Comparison of ENCODE assay signal across 8 cellular contexts in the genomic region with DNA sequence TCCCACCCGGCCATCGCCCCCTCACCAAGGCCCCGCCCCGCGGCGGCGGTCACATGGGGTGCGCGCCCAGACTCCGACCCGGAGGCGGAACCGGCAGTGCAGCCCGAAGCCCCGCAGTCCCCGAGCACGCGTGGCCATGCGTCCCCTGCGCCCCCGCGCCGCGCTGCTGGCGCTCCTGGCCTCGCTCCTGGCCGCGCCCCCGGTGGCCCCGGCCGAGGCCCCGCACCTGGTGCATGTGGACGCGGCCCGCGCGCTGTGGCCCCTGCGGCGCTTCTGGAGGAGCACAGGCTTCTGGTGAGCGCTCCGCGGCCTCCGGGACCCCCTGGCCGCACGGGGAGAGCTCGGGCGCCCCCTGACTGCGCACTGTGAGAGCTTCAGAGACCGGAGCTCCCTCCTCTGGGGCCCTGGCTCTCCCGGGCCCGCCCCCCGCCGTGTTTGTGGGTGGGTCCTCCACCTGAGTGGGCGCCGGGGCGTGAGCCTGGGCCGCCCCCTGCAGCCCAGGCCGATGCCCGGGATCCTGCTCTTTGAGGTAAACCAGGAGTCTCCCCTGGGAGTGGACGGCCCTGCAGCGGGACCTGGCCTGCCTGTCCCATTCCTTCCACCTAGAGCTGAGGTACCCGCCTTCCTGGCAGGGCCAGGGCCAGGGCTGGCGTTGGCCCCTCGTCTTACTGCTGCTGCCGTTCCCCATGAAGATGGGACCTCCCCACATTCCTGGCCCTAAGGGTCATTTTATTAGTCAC. TPM values are rescaled to one million over a fixed set of nuclear protein-coding genes. Genes with fewer than 3 reads are reported as not detected.
DNase-seq lines count a peak whose midpoint lies in the region; ATAC-seq lines count a peak whose summit lies in the region.

TSS of gene IDUA (plus strand) at position 96 of the 740 bp plus-strand sequence. CDS start at position 137, 41 bp downstream.

- CTCF ChIA-PET in activated CD8-positive, alpha-beta T cell treated with anti-CD3 and anti-CD28 coated beads, Interleukin-2, amount 10 ng/mL, durations not matched to agents 7 days and 5 days (lab: Charles Lee) = interaction anchor here (0.6 to 2.5 kb wide), 17 partner anchors 12 to 712 kb away, joined by 3 to 34 read pairs (median 3); partner anchors contain the start of genes DGKQ, GAK and TMEM175

- no peaks in the 10 kb centered on the region for H3K27me3 Mint-ChIP-seq in activated CD8-positive, alpha-beta T cell treated with anti-CD3 and anti-CD28 coated beads, Interleukin-2, amount 10 ng/mL, durations not matched to agents 7 days and 5 days (ENCODE audit: low read depth)
- H3K27me3 Mint-ChIP-seq in memory B cell = no peaks in the 10 kb centered on the region

- H3K36me3 Mint-ChIP-seq in activated CD8-positive, alpha-beta T cell treated with anti-CD3 and anti-CD28 coated beads, Interleukin-2, amount 10 ng/mL, durations not matched to agents 7 days and 5 days (ENCODE audit: low read depth) = no peaks in the 10 kb centered on the region
- peaks cover 2% of the 10 kb centered on the region for H3K36me3 Mint-ChIP-seq in memory B cell

- H3K4me1 Mint-ChIP-seq in activated CD8-positive, alpha-beta T cell treated with anti-CD3 and anti-CD28 coated beads, Interleukin-2, amount 10 ng/mL, durations not matched to agents 7 days and 5 days (ENCODE audit: low read depth) = peaks cover 26% of the 10 kb centered on the region
- peaks cover 9% of the 10 kb centered on the region for H3K4me1 Mint-ChIP-seq in memory B cell

- H3K4me3 Mint-ChIP-seq in activated CD8-positive, alpha-beta T cell treated with anti-CD3 and anti-CD28 coated beads, Interleukin-2, amount 10 ng/mL, durations not matched to agents 7 days and 5 days = peak within 1 kb of the TSS; percentile 82
- peak within 1 kb of the TSS; percentile 91 for H3K4me3 Mint-ChIP-seq in memory B cell

- POLR2A ChIA-PET in activated CD8-positive, alpha-beta T cell treated with anti-CD3 and anti-CD28 coated beads, Interleukin-2, amount 10 ng/mL, durations not matched to agents 7 days and 5 days (lab: Charles Lee) = interaction anchor here (0.8 to 1.5 kb wide), 4 partner anchors 53 to 380 kb away, joined by 3 to 7 read pairs (median 4); partner anchors contain the start of genes GAK and TMEM175

- H3K9me3 Mint-ChIP-seq in activated CD8-positive, alpha-beta T cell treated with anti-CD3 and anti-CD28 coated beads, Interleukin-2, amount 10 ng/mL, durations not matched to agents 7 days and 5 days (ENCODE audit: insufficient read depth) = no peaks in the 10 kb centered on the region
- no peaks in the 10 kb centered on the region for H3K9me3 Mint-ChIP-seq in memory B cell

- peak; percentile 95 for DNase-seq in 8988T
- peak; percentile 10 for DNase-seq in NCI-H69 (lab: John Stamatoyannopoulos, UW)
- peak; percentile 89 for DNase-seq in activated CD8-positive, alpha-beta T cell treated with anti-CD3 and anti-CD28 coated beads, Interleukin-2, amount 10 ng/mL, durations not matched to agents 7 days and 5 days
- peak; percentile 79 for DNase-seq in effector CD4-positive, alpha-beta T cell
- peak; percentile 83 to 86 for DNase-seq in memory B cell (ENCODE audit: low spot score in 2 of 2)
- DNase-seq in stimulated activated CD4-positive, alpha-beta T cell treated with anti-CD3 and anti-CD28 coated beads, TNF-alpha, amount 100 ng/mL, for 48 hours (ENCODE audit: low read depth in 3 of 3) = peak; percentile 70 to 83 (median 72)

- H3K27ac Mint-ChIP-seq in activated CD8-positive, alpha-beta T cell treated with anti-CD3 and anti-CD28 coated beads, Interleukin-2, amount 10 ng/mL, durations not matched to agents 7 days and 5 days = peak within 1 kb of the TSS; percentile 82
- peak within 1 kb of the TSS; percentile 70 for H3K27ac Mint-ChIP-seq in memory B cell

- ATAC-seq in GM18502 (IDR thresholded peaks at IDR 0.05; ENCODE audit: poor library complexity, unreplicated experiment) = peak; percentile 78
- peak; percentile 60 for ATAC-seq in HG02981 (IDR thresholded peaks at IDR 0.05; ENCODE audit: unreplicated experiment)
- peak; percentile 89 for ATAC-seq in activated CD8-positive, alpha-beta T cell treated with anti-CD3 and anti-CD28 coated beads, Interleukin-2, amount 10 ng/mL, durations not matched to agents 7 days and 5 days
- ATAC-seq in memory B cell (ENCODE audit: low read depth) = peak; percentile 87

RNA-seq across cellular contexts. Expression of gene IDUA, which starts in this region (rescaled TPM):
- 10 to 100 TPM; 19.0 to 20.9 TPM for total RNA-seq in activated CD8-positive, alpha-beta T cell treated with anti-CD3 and anti-CD28 coated beads, Interleukin-2, amount 10 ng/mL, durations not matched to agents 7 days and 5 days

Comparison
In these comparisons a context has a peak if more than half of its experiments do, and no peak if none do; other contexts are left out.
1. Peak in every context shown above with its lines: DNase-seq and ATAC-seq.
2. DNase-seq: peak in every context shown above with its lines; median percentile 95 in 8988T; 89 in activated CD8-positive, alpha-beta T cell treated with anti-CD3 and anti-CD28 coated beads, Interleukin-2, amount 10 ng/mL, durations not matched to agents 7 days and 5 days; 84 in memory B cell; 79 in effector CD4-positive, alpha-beta T cell; 72 in stimulated activated CD4-positive, alpha-beta T cell treated with anti-CD3 and anti-CD28 coated beads, TNF-alpha, amount 100 ng/mL, for 48 hours; 10 in NCI-H69.